ENCODE assay signal across 22 cellular contexts in the genomic region with DNA sequence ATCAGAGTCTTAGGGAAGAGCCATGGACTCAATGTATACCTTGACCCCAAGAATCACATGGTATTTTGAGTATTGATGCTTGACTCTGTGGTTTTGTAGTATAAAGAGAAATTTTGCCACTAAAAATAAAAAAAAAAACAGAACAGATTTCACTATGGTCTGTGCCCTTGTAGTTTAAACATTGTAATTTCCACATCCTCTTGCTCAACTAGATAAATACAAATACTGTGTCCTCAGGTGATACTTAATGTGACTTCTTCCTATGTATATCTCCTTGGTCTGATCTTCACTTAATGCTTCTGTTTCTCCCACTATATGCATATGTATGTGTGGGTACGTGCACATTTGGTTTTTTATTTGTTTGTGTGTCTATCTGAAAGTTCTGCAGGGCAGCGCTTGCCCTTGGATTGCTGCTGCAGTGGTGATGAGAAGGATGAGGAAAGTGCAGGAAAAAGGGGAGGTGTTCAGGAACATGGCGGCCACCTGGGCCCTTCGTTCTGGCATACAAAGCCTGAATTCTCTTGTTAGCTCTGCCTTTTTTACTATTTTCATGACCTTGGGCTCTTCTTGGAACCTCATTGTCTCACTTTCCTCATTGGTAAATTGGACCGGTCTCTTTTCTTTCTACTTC.
"Had no signal": no experiment of that assay in that cellular context is flagged by ENCODE, and none has a peak within 500 bp of the region (broad histone marks: within the 10 kb centered on the region; RNA-seq: fewer than 3 reads in every experiment).

No MANE protein-coding gene starts in this region.

- H3K36me3 ChIP-seq: breast epithelium, MG63, SJSA1 had no signal

- ATAC-seq: activated CD4-positive, CD25-positive, alpha-beta regulatory T cell treated with anti-CD3 and anti-CD28 coated beads, Interleukin-2, amount 50 U/mL, for 24 hours; SK-N-SH treated with all-trans-retinoic acid at 6 μM for 48 hours had no signal

- H3K27me3 ChIP-seq: breast epithelium had no signal

- H3K9me3 ChIP-seq: breast epithelium, MG63, SJSA1 had no signal

- DNase-seq: activated CD4-positive, alpha-beta memory T cell treated with anti-CD3 and anti-CD28 coated beads, Interleukin-2, amount 10 ng/mL, durations not matched to agents 7 days and 5 days; activated CD4-positive, alpha-beta T cell treated with anti-CD3 and anti-CD28 coated beads for 48 hours; activated gamma-delta T cell treated with Interleukin-2 at 50 U/mL for 16 hours; activated T-cell treated with anti-CD3 and anti-CD28 coated beads for 4 hours; activated T-cell treated with anti-CD3 and anti-CD28 coated beads, Interleukin-2, amount 50 U/mL, for 48 hours; aorta; central memory CD4-positive, alpha-beta T cell; MG63; MV-4-11; NCI-H1092 treated with DMSO at 0.1 percent for 48 hours; NCI-H1417 treated with DMSO at 0.1 percent for 48 hours; NCI-H1694; NCI-H2029; NCI-H2107; NCI-H226; NCI-H526; NCI-H82; SW 1271 had no signal

- H3K4me1 ChIP-seq: breast epithelium, SJSA1 had no signal

- H3K27ac ChIP-seq: breast epithelium, SJSA1 had no signal

- H3K4me3 ChIP-seq: breast epithelium, MG63, SJSA1 had no signal
